8 cellular contexts compared by ENCODE assay signal in genomic region chr11:45333506-45333971, GRCh38. TPM values are rescaled to one million over a fixed set of nuclear protein-coding genes. Genes with fewer than 3 reads are reported as not detected.
DNase-seq lines count a peak whose midpoint lies in the region; TF ChIP-seq lines count a peak whose summit lies in the region.

No MANE protein-coding gene starts in this region.

- peaks cover 7% of the 10 kb centered on the region for H3K27me3 ChIP-seq in endodermal cell (ENCODE audit: control insufficient read depth, insufficient read depth, low read length, poor library complexity, severe bottlenecking)

- TF ChIP-seq CTCF in endodermal cell (conservative IDR thresholded peaks at IDR 0.05) (no peak), nephron progenitor cell (IDR thresholded peaks at IDR 0.05) (no peak)

- H3K27ac Mint-ChIP-seq in endodermal cell (no peak overlapping the region), nephron progenitor cell (no peak overlapping the region)

- H3K4me1 ChIP-seq in endodermal cell (ENCODE audit: control insufficient read depth, insufficient read depth, low read length): no peaks in the 10 kb centered on the region

- H3K27ac ChIP-seq in endodermal cell (ENCODE audit: low read depth, low read length): no peak overlapping the region

- 87 to 88% methylated on average over 4 to 8 of the region's 8 CpGs for WGBS in endodermal cell (ENCODE audit: insufficient coverage in 1 of 2, insufficient read length in 1 of 2), 2 experiments

- no peak overlapping the region for H3K9ac ChIP-seq in endodermal cell (ENCODE audit: extremely low read depth, low read length, poor library complexity, severe bottlenecking)

- H3K9me3 Mint-ChIP-seq in endodermal cell (no peaks in the 10 kb centered on the region), nephron progenitor cell (peaks cover 4% of the 10 kb centered on the region)

- H3K36me3 Mint-ChIP-seq in endodermal cell (ENCODE audit: low read depth) (no peaks in the 10 kb centered on the region), nephron progenitor cell (ENCODE audit: low read depth) (no peaks in the 10 kb centered on the region)

- no peak overlapping the region for H3K4me3 Mint-ChIP-seq in endodermal cell
- no peak overlapping the region for H3K4me3 Mint-ChIP-seq in nephron progenitor cell

- DNase-seq in Daoy (ENCODE audit: low read depth) (peak; percentile 60), NCI-H510A (lab: John Stamatoyannopoulos, UW) (peak; percentile 8), endodermal cell (peak; percentile 71), non-pigmented ciliary epithelial cell (ENCODE audit: low read depth) (peak; percentile 17), nephron progenitor cell (no peak), NK-92 (lab: John Stamatoyannopoulos, UW; ENCODE audit: unreplicated experiment) (no peak), NCI-H446 treated with DMSO at 0.1 percent for 48 hours (lab: John Stamatoyannopoulos, UW) (no peak), GOT3 (lab: John Stamatoyannopoulos, UW) (no peak)

- H3K36me3 ChIP-seq in endodermal cell (ENCODE audit: control insufficient read depth, insufficient read depth, low read length): no peaks in the 10 kb centered on the region

- no peak overlapping the region for H3K4me3 ChIP-seq in endodermal cell (ENCODE audit: low read length)

- H3K27me3 Mint-ChIP-seq in endodermal cell (ENCODE audit: insufficient read depth) (peaks cover 23% of the 10 kb centered on the region), nephron progenitor cell (ENCODE audit: low read depth, poor library complexity) (peaks cover 32% of the 10 kb centered on the region)

- no peaks in the 10 kb centered on the region for H3K9me3 ChIP-seq in endodermal cell (ENCODE audit: control insufficient read depth, low read length)

- H3K4me1 Mint-ChIP-seq in endodermal cell (no peaks in the 10 kb centered on the region), nephron progenitor cell (peaks cover 19% of the 10 kb centered on the region)

RNA-seq across cellular contexts. Expression of gene SYT13, which starts 47.4 kb away (rescaled TPM):
- 0.91 and 2.6 TPM in 2 replicates for total RNA-seq in Daoy (2014; rRNA removed; shearing (Covaris generic))
- 1 to 10 TPM; 3.2 to 9.3 TPM for total RNA-seq in endodermal cell
- polyA plus RNA-seq in endodermal cell (2013, experiment 1 of 2): 4.2 TPM
- 3.4 TPM for polyA plus RNA-seq in endodermal cell (2013, experiment 2 of 2)

Comparison
In these comparisons a context has a peak if more than half of its experiments do, and no peak if none do; other contexts are left out.
1. DNase-seq: peak in Daoy (single experiment), NCI-H510A (single experiment), endodermal cell (single experiment) and non-pigmented ciliary epithelial cell (single experiment); none in nephron progenitor cell (single experiment), NK-92 (single experiment), NCI-H446 treated with DMSO at 0.1 percent for 48 hours (single experiment) and GOT3 (single experiment).